In genomic region chr14:24255931-24256696, GRCh38 we compare ENCODE assay signal across 1 cellular context.
A peak's percentile ranks its signal among the peaks of the same experiment; 100 is the strongest.
TF ChIP-seq lines count a peak whose summit lies in the region.

No MANE protein-coding gene starts in this region.

TF ChIP-seq in HepG2, 621 proteins besides CTCF, POLR2A, EP300 and RAD21 (continued from another document and continues in another):
- TF ChIP-seq PAXIP1 (CRISPR knock-in tag; conservative IDR thresholded peaks at IDR 0.05) (peak; percentile 92), ARID4A (CRISPR knock-in tag; IDR thresholded peaks at IDR 0.05; ENCODE audit: borderline replicate concordance) (peak; percentile 62), STAG1 (CRISPR knock-in tag; IDR thresholded peaks at IDR 0.05) (no peak), SALL1 (CRISPR knock-in tag; IDR thresholded peaks at IDR 0.05) (peak; percentile 76), U2AF2 (IDR thresholded peaks at IDR 0.05; ENCODE audit: low read depth, low read length) (no peak), ZNF564 (CRISPR knock-in tag; IDR thresholded peaks at IDR 0.05) (peak; percentile 72; the same call in 1 of the 2 replicates), ZNF687 (CRISPR knock-in tag; IDR thresholded peaks at IDR 0.05) (peak; percentile 75), MED1 (CRISPR knock-in tag; IDR thresholded peaks at IDR 0.05) (no peak; the same call in 1 of the 2 replicates), THAP7 (CRISPR knock-in tag; IDR thresholded peaks at IDR 0.05) (0 out of 2 replicates have a peak, but pooled peaks have one; percentile 9), MLX (CRISPR knock-in tag; IDR thresholded peaks at IDR 0.05) (0 out of 2 replicates have a peak, but pooled peaks have one; percentile 11), ZNF574 (CRISPR knock-in tag; IDR thresholded peaks at IDR 0.05) (peak; percentile 90), ZNF354B (CRISPR knock-in tag; IDR thresholded peaks at IDR 0.05) (0 out of 2 replicates have a peak, but pooled peaks have one; percentile 17), ZMAT3 (CRISPR knock-in tag; conservative IDR thresholded peaks at IDR 0.05) (no peak), ZBTB42 (CRISPR knock-in tag; IDR thresholded peaks at IDR 0.05) (peak; percentile 95), FOXJ3 (CRISPR knock-in tag; IDR thresholded peaks at IDR 0.05; ENCODE audit: borderline replicate concordance) (0 out of 2 replicates have a peak, but pooled peaks have one; percentile 46), NFKB2 (CRISPR knock-in tag; IDR thresholded peaks at IDR 0.05; ENCODE audit: borderline replicate concordance) (peak; percentile 44; the same call in 1 of the 2 replicates), ZNF772 (CRISPR knock-in tag; IDR thresholded peaks at IDR 0.05) (peak; percentile 55; the same call in 1 of the 2 replicates), ZBTB38 (CRISPR knock-in tag; IDR thresholded peaks at IDR 0.05) (peak; percentile 87; the same call in 1 of the 2 replicates), RXRA (CRISPR knock-in tag; IDR thresholded peaks at IDR 0.05) (peak; percentile 71), FOXP4 (CRISPR knock-in tag; IDR thresholded peaks at IDR 0.05) (peak; percentile 65; the same call in 1 of the 2 replicates), UBTF (CRISPR knock-in tag; IDR thresholded peaks at IDR 0.05) (0 out of 2 replicates have a peak, but pooled peaks have one; percentile 14), RERE (CRISPR knock-in tag; IDR thresholded peaks at IDR 0.05; ENCODE audit: low read depth) (peak; percentile 45; the same call in 1 of the 2 replicates)
